Comparison of ENCODE assay signal across 10 cellular contexts in the genomic region with DNA sequence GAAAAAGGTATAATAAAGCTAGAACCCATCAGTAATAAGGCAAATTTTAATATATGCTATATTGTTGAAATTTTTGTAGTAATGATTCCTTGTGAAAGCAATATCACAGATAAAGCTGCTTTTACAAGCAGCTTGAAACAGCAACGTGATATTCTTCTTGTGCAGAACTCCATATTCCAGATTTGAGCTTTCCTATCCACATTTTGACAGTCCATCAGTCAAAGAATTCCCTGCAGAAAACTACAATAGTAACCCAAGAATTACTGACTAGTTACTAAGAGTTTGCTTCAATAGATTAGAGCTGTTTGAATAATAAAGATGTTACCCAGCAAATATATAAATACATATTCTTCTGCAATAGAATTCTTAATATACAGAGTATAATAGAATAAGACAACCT.
ATAC-seq and TF ChIP-seq lines count a peak whose summit lies in the region.
"Had no signal": no experiment of that assay in that cellular context is flagged by ENCODE, and none has a peak within 500 bp of the region (broad histone marks: within the 10 kb centered on the region; RNA-seq: fewer than 3 reads in every experiment).

No MANE protein-coding gene starts in this region.

- H3F3A ChIP-seq in neural cell (ENCODE audit: insufficient read depth, low read length, poor library complexity, severe bottlenecking), result no peaks in the 10 kb centered on the region

- H3K4me3 ChIP-seq in neural cell (ENCODE audit: low read length), result no peak overlapping the region
- H3K4me3 ChIP-seq: A549; BLaER1; BLaER1 treated with 17β-estradiol and CSF1 and Interleukin-3, amounts not matched to agents 10 nM and 100 nM had no signal

- no peaks in the 10 kb centered on the region for H3K27me3 ChIP-seq in neural cell (ENCODE audit: insufficient read depth, low read depth, low read length)
- H3K27me3 ChIP-seq: BE2C; BLaER1; BLaER1 treated with 17β-estradiol and CSF1 and Interleukin-3, amounts not matched to agents 10 nM and 100 nM had no signal

- TF ChIP-seq RAD21 in neural cell (conservative IDR thresholded peaks at IDR 0.05), result no peak

- TF ChIP-seq EP300 in neural cell (conservative IDR thresholded peaks at IDR 0.05; ENCODE audit: poor library complexity, severe bottlenecking), result peak; percentile 81

- no peaks in the 10 kb centered on the region for H3K36me3 ChIP-seq in neural cell (ENCODE audit: insufficient read depth, low read length)
- H3K36me3 ChIP-seq: BE2C; BLaER1; BLaER1 treated with 17β-estradiol and CSF1 and Interleukin-3, amounts not matched to agents 10 nM and 100 nM had no signal

- H3K79me2 ChIP-seq in neural cell (replicated peaks; ENCODE audit: insufficient read depth, low read length), result no peaks in the 10 kb centered on the region

- H3K27ac ChIP-seq in neural cell (ENCODE audit: low read length), result no peak overlapping the region
- H3K27ac ChIP-seq: 22Rv1; A549; BLaER1; BLaER1 treated with 17β-estradiol and CSF1 and Interleukin-3, amounts not matched to agents 10 nM and 100 nM; C4-2B had no signal

- no peak for ATAC-seq in GM21528 (IDR thresholded peaks at IDR 0.05; ENCODE audit: low FRiP score, unreplicated experiment)
- ATAC-seq: A549; CD8-positive, alpha-beta T cell had no signal

- no peaks in the 10 kb centered on the region for H3K9me2 ChIP-seq in neural cell (ENCODE audit: insufficient read depth, low read length)

- no peaks in the 10 kb centered on the region for H3K9me3 ChIP-seq in neural cell (ENCODE audit: low read length)
- H3K9me3 ChIP-seq: A549; BE2C; BLaER1; BLaER1 treated with 17β-estradiol and CSF1 and Interleukin-3, amounts not matched to agents 10 nM and 100 nM; Caco-2 had no signal

- no peaks in the 10 kb centered on the region for H4K20me1 ChIP-seq in neural cell (ENCODE audit: insufficient read depth)
- H4K20me1 ChIP-seq: BLaER1; BLaER1 treated with 17β-estradiol and CSF1 and Interleukin-3, amounts not matched to agents 10 nM and 100 nM had no signal

- no peak overlapping the region for H3K4me2 ChIP-seq in neural cell (ENCODE audit: low read length)
- H3K4me2 ChIP-seq: A549; BLaER1; BLaER1 treated with 17β-estradiol and CSF1 and Interleukin-3, amounts not matched to agents 10 nM and 100 nM had no signal

- no peak overlapping the region for H2AFZ ChIP-seq in neural cell (ENCODE audit: low read depth, low read length)

- no peak overlapping the region for H3K9ac ChIP-seq in neural cell (ENCODE audit: low read length)
- H3K9ac ChIP-seq: BLaER1; BLaER1 treated with 17β-estradiol and CSF1 and Interleukin-3, amounts not matched to agents 10 nM and 100 nM had no signal

- no peak for TF ChIP-seq CTCF in neural cell (IDR thresholded peaks at IDR 0.05; ENCODE audit: poor library complexity, severe bottlenecking)

TF ChIP-seq in neural cell, 6 proteins besides CTCF, POLR2A, EP300 and RAD21:
- TF ChIP-seq MXI1 (conservative IDR thresholded peaks at IDR 0.05; ENCODE audit: poor library complexity, severe bottlenecking) (no peak), POLR2AphosphoS5 (IDR thresholded peaks at IDR 0.05) (peak; percentile 72)
- TF ChIP-seq, protein P1, sequence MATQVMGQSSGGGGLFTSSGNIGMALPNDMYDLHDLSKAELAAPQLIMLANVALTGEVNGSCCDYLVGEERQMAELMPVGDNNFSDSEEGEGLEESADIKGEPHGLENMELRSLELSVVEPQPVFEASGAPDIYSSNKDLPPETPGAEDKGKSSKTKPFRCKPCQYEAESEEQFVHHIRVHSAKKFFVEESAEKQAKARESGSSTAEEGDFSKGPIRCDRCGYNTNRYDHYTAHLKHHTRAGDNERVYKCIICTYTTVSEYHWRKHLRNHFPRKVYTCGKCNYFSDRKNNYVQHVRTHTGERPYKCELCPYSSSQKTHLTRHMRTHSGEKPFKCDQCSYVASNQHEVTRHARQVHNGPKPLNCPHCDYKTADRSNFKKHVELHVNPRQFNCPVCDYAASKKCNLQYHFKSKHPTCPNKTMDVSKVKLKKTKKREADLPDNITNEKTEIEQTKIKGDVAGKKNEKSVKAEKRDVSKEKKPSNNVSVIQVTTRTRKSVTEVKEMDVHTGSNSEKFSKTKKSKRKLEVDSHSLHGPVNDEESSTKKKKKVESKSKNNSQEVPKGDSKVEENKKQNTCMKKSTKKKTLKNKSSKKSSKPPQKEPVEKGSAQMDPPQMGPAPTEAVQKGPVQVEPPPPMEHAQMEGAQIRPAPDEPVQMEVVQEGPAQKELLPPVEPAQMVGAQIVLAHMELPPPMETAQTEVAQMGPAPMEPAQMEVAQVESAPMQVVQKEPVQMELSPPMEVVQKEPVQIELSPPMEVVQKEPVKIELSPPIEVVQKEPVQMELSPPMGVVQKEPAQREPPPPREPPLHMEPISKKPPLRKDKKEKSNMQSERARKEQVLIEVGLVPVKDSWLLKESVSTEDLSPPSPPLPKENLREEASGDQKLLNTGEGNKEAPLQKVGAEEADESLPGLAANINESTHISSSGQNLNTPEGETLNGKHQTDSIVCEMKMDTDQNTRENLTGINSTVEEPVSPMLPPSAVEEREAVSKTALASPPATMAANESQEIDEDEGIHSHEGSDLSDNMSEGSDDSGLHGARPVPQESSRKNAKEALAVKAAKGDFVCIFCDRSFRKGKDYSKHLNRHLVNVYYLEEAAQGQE (IDR thresholded peaks at IDR 0.05; ENCODE audit: borderline replicate concordance), result peak; percentile 93
